In genomic region chr3:81702126-81702525, GRCh38 we compare ENCODE assay signal across 9 cellular contexts.
"Had no signal": no experiment of that assay in that cellular context is flagged by ENCODE, and none has a peak within 500 bp of the region (broad histone marks: within the 10 kb centered on the region; RNA-seq: fewer than 3 reads in every experiment).

No MANE protein-coding gene starts in this region.

- H3K9ac ChIP-seq: GM23248 had no signal

- H3K9me3 ChIP-seq: HAP-1 had no signal

- H3K4me1 ChIP-seq: HAP-1 had no signal

- H3K36me3 ChIP-seq: HAP-1 had no signal

- H3K27ac ChIP-seq: GM23248, HL-60 had no signal

- H2AFZ ChIP-seq: GM23248 had no signal

- DNase-seq: GM23248, GOT3, H7, HFFc6 had no signal

- ATAC-seq: HCT116, HepG2, K562 had no signal

- H3K4me3 ChIP-seq: GM23248, HAP-1, K562 had no signal
